ENCODE assay signal across 1 cellular context in the genomic region with DNA sequence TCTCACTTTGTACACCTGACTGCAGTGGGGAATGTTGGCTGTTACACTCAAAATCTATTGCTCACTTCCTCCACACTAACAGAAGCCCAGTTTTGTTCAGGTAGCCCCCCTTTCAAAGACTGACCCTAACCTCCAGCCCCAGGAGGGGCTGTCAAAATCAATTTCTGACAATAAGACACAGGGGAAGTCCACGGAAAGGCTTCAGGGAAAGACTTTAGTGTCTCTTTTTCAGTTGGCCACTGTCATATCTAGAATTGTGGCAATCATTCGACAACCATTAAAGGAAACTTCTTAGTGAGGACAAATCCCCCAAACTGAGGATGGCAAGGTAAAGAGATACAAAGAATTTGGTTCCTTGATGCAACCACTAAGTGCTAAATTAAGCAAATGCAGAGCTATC.
TF ChIP-seq lines count a peak whose summit lies in the region.

No MANE protein-coding gene starts in this region.

TF ChIP-seq in GM12878, 131 proteins besides CTCF, POLR2A, EP300 and RAD21 (continued from another document):
- TF ChIP-seq, protein P1, sequence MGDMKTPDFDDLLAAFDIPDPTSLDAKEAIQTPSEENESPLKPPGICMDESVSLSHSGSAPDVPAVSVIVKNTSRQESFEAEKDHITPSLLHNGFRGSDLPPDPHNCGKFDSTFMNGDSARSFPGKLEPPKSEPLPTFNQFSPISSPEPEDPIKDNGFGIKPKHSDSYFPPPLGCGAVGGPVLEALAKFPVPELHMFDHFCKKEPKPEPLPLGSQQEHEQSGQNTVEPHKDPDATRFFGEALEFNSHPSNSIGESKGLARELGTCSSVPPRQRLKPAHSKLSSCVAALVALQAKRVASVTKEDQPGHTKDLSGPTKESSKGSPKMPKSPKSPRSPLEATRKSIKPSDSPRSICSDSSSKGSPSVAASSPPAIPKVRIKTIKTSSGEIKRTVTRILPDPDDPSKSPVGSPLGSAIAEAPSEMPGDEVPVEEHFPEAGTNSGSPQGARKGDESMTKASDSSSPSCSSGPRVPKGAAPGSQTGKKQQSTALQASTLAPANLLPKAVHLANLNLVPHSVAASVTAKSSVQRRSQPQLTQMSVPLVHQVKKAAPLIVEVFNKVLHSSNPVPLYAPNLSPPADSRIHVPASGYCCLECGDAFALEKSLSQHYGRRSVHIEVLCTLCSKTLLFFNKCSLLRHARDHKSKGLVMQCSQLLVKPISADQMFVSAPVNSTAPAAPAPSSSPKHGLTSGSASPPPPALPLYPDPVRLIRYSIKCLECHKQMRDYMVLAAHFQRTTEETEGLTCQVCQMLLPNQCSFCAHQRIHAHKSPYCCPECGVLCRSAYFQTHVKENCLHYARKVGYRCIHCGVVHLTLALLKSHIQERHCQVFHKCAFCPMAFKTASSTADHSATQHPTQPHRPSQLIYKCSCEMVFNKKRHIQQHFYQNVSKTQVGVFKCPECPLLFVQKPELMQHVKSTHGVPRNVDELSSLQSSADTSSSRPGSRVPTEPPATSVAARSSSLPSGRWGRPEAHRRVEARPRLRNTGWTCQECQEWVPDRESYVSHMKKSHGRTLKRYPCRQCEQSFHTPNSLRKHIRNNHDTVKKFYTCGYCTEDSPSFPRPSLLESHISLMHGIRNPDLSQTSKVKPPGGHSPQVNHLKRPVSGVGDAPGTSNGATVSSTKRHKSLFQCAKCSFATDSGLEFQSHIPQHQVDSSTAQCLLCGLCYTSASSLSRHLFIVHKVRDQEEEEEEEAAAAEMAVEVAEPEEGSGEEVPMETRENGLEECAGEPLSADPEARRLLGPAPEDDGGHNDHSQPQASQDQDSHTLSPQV (IDR thresholded peaks at IDR 0.05): no peak
- TF ChIP-seq, protein P2, sequence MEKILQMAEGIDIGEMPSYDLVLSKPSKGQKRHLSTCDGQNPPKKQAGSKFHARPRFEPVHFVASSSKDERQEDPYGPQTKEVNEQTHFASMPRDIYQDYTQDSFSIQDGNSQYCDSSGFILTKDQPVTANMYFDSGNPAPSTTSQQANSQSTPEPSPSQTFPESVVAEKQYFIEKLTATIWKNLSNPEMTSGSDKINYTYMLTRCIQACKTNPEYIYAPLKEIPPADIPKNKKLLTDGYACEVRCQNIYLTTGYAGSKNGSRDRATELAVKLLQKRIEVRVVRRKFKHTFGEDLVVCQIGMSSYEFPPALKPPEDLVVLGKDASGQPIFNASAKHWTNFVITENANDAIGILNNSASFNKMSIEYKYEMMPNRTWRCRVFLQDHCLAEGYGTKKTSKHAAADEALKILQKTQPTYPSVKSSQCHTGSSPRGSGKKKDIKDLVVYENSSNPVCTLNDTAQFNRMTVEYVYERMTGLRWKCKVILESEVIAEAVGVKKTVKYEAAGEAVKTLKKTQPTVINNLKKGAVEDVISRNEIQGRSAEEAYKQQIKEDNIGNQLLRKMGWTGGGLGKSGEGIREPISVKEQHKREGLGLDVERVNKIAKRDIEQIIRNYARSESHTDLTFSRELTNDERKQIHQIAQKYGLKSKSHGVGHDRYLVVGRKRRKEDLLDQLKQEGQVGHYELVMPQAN (conservative IDR thresholded peaks at IDR 0.05): no peak
- TF ChIP-seq DPF2 (IDR thresholded peaks at IDR 0.05) (peak; percentile 27; the same call in 1 of the 2 replicates), BHLHE40 (IDR thresholded peaks at IDR 0.05; ENCODE audit: borderline replicate concordance in 1 of 2, low read depth in 2 of 2, low read length in 1 of 2) (no peak), CREM (IDR thresholded peaks at IDR 0.05; ENCODE audit: low read depth) (0 out of 2 replicates have a peak, but pooled peaks have one; percentile 49), RUNX3 (IDR thresholded peaks at IDR 0.05; ENCODE audit: low read length) (peak; percentile 69), SIN3A (IDR thresholded peaks at IDR 0.05; ENCODE audit: low read depth, low read length) (no peak), JUNB (IDR thresholded peaks at IDR 0.05) (peak; percentile 78), NBN (IDR thresholded peaks at IDR 0.05) (no peak), GABPA (IDR thresholded peaks at IDR 0.05; ENCODE audit: low read depth) (0 out of 2 replicates have a peak, but pooled peaks have one; percentile 11), SMARCA5 (IDR thresholded peaks at IDR 0.05) (no peak), NFXL1 (IDR thresholded peaks at IDR 0.05; ENCODE audit: borderline replicate concordance) (no peak), ETV6 (conservative IDR thresholded peaks at IDR 0.05 in 1 of 2, IDR thresholded peaks at IDR 0.05 in 1 of 2; ENCODE audit: borderline replicate concordance in 1 of 2, low read depth in 1 of 2) (peak in 1 of 2 experiments; percentile 41; a peak in 1 of 4 replicates), STAT3 (IDR thresholded peaks at IDR 0.05; ENCODE audit: low read depth, low read length) (0 out of 2 replicates have a peak, but pooled peaks have one; percentile 24), ZNF217 (IDR thresholded peaks at IDR 0.05) (no peak), ZBED1 (IDR thresholded peaks at IDR 0.05; ENCODE audit: borderline replicate concordance) (no peak), IRF4 (IDR thresholded peaks at IDR 0.05; ENCODE audit: low read depth, low read length) (0 out of 2 replicates have a peak, but pooled peaks have one; percentile 62), MTA3 (IDR thresholded peaks at IDR 0.05; ENCODE audit: borderline replicate concordance, low read length) (no peak), FOXM1 (IDR thresholded peaks at IDR 0.05; ENCODE audit: low read depth, low read length) (peak; percentile 39; the same call in 1 of the 2 replicates), MXI1 (IDR thresholded peaks at IDR 0.05; ENCODE audit: low read depth, low read length) (no peak), MEF2B (IDR thresholded peaks at IDR 0.05; ENCODE audit: partially characterized antibody, poor library complexity, severe bottlenecking) (peak; percentile 12), CEBPB (IDR thresholded peaks at IDR 0.05; ENCODE audit: borderline replicate concordance in 1 of 2, low read depth in 2 of 2, low read length in 2 of 2) (0 out of 4 replicates have a peak, but pooled peaks of 1 of the 2 experiments have one; percentile 30), YBX1 (IDR thresholded peaks at IDR 0.05) (no peak), NFIC (IDR thresholded peaks at IDR 0.05; ENCODE audit: low read depth, low read length) (peak; percentile 61; the same call in 1 of the 2 replicates), CBX5 (IDR thresholded peaks at IDR 0.05; ENCODE audit: low read depth) (0 out of 2 replicates have a peak, but pooled peaks have one; percentile 22), YY1 (IDR thresholded peaks at IDR 0.05; ENCODE audit: low read depth, low read length) (no peak), NR2F1 (conservative IDR thresholded peaks at IDR 0.05) (no peak), SMAD1 (IDR thresholded peaks at IDR 0.05; ENCODE audit: low read depth, partially characterized antibody) (no peak)
- TF ChIP-seq, protein P3, sequence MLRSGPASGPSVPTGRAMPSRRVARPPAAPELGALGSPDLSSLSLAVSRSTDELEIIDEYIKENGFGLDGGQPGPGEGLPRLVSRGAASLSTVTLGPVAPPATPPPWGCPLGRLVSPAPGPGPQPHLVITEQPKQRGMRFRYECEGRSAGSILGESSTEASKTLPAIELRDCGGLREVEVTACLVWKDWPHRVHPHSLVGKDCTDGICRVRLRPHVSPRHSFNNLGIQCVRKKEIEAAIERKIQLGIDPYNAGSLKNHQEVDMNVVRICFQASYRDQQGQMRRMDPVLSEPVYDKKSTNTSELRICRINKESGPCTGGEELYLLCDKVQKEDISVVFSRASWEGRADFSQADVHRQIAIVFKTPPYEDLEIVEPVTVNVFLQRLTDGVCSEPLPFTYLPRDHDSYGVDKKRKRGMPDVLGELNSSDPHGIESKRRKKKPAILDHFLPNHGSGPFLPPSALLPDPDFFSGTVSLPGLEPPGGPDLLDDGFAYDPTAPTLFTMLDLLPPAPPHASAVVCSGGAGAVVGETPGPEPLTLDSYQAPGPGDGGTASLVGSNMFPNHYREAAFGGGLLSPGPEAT (IDR thresholded peaks at IDR 0.05; ENCODE audit: low read depth): 0 out of 2 replicates have a peak, but pooled peaks have one; percentile 24
- TF ChIP-seq, protein P4, sequence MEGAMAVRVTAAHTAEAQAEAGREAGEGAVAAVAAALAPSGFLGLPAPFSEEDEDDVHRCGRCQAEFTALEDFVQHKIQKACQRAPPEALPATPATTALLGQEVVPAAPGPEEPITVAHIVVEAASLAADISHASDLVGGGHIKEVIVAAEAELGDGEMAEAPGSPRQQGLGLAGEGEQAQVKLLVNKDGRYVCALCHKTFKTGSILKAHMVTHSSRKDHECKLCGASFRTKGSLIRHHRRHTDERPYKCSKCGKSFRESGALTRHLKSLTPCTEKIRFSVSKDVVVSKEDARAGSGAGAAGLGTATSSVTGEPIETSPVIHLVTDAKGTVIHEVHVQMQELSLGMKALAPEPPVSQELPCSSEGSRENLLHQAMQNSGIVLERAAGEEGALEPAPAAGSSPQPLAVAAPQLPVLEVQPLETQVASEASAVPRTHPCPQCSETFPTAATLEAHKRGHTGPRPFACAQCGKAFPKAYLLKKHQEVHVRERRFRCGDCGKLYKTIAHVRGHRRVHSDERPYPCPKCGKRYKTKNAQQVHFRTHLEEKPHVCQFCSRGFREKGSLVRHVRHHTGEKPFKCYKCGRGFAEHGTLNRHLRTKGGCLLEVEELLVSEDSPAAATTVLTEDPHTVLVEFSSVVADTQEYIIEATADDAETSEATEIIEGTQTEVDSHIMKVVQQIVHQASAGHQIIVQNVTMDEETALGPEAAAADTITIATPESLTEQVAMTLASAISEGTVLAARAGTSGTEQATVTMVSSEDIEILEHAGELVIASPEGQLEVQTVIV (IDR thresholded peaks at IDR 0.05; ENCODE audit: borderline replicate concordance, partially characterized antibody): no peak
- TF ChIP-seq, protein P5, sequence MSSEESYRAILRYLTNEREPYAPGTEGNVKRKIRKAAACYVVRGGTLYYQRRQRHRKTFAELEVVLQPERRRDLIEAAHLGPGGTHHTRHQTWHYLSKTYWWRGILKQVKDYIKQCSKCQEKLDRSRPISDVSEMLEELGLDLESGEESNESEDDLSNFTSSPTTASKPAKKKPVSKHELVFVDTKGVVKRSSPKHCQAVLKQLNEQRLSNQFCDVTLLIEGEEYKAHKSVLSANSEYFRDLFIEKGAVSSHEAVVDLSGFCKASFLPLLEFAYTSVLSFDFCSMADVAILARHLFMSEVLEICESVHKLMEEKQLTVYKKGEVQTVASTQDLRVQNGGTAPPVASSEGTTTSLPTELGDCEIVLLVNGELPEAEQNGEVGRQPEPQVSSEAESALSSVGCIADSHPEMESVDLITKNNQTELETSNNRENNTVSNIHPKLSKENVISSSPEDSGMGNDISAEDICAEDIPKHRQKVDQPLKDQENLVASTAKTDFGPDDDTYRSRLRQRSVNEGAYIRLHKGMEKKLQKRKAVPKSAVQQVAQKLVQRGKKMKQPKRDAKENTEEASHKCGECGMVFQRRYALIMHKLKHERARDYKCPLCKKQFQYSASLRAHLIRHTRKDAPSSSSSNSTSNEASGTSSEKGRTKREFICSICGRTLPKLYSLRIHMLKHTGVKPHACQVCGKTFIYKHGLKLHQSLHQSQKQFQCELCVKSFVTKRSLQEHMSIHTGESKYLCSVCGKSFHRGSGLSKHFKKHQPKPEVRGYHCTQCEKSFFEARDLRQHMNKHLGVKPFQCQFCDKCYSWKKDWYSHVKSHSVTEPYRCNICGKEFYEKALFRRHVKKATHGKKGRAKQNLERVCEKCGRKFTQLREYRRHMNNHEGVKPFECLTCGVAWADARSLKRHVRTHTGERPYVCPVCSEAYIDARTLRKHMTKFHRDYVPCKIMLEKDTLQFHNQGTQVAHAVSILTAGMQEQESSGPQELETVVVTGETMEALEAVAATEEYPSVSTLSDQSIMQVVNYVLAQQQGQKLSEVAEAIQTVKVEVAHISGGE (CRISPR knock-in tag; IDR thresholded peaks at IDR 0.05): no peak
- TF ChIP-seq, protein P6, sequence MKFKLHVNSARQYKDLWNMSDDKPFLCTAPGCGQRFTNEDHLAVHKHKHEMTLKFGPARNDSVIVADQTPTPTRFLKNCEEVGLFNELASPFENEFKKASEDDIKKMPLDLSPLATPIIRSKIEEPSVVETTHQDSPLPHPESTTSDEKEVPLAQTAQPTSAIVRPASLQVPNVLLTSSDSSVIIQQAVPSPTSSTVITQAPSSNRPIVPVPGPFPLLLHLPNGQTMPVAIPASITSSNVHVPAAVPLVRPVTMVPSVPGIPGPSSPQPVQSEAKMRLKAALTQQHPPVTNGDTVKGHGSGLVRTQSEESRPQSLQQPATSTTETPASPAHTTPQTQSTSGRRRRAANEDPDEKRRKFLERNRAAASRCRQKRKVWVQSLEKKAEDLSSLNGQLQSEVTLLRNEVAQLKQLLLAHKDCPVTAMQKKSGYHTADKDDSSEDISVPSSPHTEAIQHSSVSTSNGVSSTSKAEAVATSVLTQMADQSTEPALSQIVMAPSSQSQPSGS (IDR thresholded peaks at IDR 0.05; ENCODE audit: low read length): peak; percentile 56; the same call in 1 of the 2 replicates
